In the genomic region with DNA sequence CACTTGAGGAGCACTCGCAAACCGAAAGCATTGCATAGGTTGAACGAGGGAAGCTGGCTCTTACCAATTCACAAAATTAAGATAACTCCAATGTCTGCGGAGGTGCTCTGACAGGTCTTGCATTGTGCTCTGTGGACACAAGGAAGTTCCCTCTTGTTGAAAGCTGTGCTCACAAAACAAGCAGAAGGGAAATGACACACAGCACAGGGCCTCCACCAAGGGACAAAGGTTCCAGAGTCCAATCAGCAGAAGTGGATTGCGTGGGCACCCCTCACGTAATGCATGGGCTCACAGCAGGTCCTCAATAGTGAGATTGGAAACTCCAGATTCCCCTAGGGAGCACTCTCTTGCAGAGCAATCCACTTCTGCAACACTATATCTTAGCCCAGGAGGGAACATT, we compare ENCODE assay signal across 27 cellular contexts.
DNase-seq lines count a peak whose midpoint lies in the region; ATAC-seq and TF ChIP-seq lines count a peak whose summit lies in the region.
"Had no signal": no experiment of that assay in that cellular context is flagged by ENCODE, and none has a peak within 500 bp of the region (broad histone marks: within the 10 kb centered on the region; RNA-seq: fewer than 3 reads in every experiment).

No MANE protein-coding gene starts in this region.

- peaks cover 34 to 44% of the 10 kb centered on the region in 2 donors for H3K4me1 Mint-ChIP-seq in natural killer cell
- peaks cover 15 to 25% of the 10 kb centered on the region in 2 donors for H3K4me1 Mint-ChIP-seq in natural killer cell treated with Interleukin-12 subunit alpha and Interleukin-12 subunit beta and Interleukin-15 and Interleukin-18, amount 100 ng/mL, for 72 hours (ENCODE audit: low read depth in 2 of 2)
- peaks cover 14% of the 10 kb centered on the region for H3K4me1 Mint-ChIP-seq in stimulated activated memory B cell treated with anti-CD40 and anti-IgM and Interleukin-4, amounts not matched to agents 10 μg/mL and 1 μg/mL and 100 μg/mL, for 72 hours

- ATAC-seq in natural killer cell (peak in 2 of 3 donors; percentile 8 to 24), HG02852 (IDR thresholded peaks at IDR 0.05; ENCODE audit: unreplicated experiment) (no peak)
- ATAC-seq in natural killer cell treated with Interleukin-12 subunit alpha and Interleukin-12 subunit beta and Interleukin-15 and Interleukin-18, amount 100 ng/mL, for 72 hours, result no peak
- no peak for ATAC-seq in stimulated activated memory B cell treated with anti-CD40 and anti-IgM and Interleukin-4, amounts not matched to agents 10 μg/mL and 1 μg/mL and 100 μg/mL, for 72 hours
- ATAC-seq: activated T-cell treated with anti-CD3 and anti-CD28 coated beads, Interleukin-2, amount 50 U/mL, for 72 hours; heart right ventricle; left cardiac atrium had no signal

- DNase-seq in natural killer cell, result no peak
- no peak for DNase-seq in natural killer cell treated with Interleukin-12 subunit alpha and Interleukin-12 subunit beta and Interleukin-15 and Interleukin-18, amount 100 ng/mL, for 72 hours (ENCODE audit: low spot score)
- DNase-seq in NOMO-1 treated with DMSO at 0.1 percent for 48 hours (lab: John Stamatoyannopoulos, UW; ENCODE audit: unreplicated experiment), result peak; percentile 46
- peak; percentile 6 to 42 for DNase-seq in lower leg skin (ENCODE audit: low spot score in 2 of 2)
- DNase-seq in NCI-H345 (lab: John Stamatoyannopoulos, UW), result no peak
- DNase-seq: activated CD4-positive, alpha-beta T cell treated with anti-CD3 and anti-CD28 coated beads for 1 hour; activated naive CD4-positive, alpha-beta T cell treated with Interleukin-2 at 50 U/mL for 16 hours; activated T-cell treated with anti-CD3 and anti-CD28 coated beads, Interleukin-2, amount 50 U/mL, for 72 hours; DMS 273 treated with DMSO at 0.1 percent for 48 hours; effector CD8-positive, alpha-beta T cell; heart right ventricle; KBM-7; left cardiac atrium; MG63; NCI-H1694 treated with DMSO at 0.1 percent for 48 hours; NCI-H69; SHP77 treated with DMSO at 0.1 percent for 48 hours; stimulated activated CD4-positive, alpha-beta T cell treated with anti-CD3 and anti-CD28 coated beads, Interleukin-1b, Interleukin-23, amount 100 ng/mL, for 48 hours; uterus had no signal

- H3K4me3 Mint-ChIP-seq in natural killer cell, result no peak overlapping the region
- H3K4me3 Mint-ChIP-seq in natural killer cell treated with Interleukin-12 subunit alpha and Interleukin-12 subunit beta and Interleukin-15 and Interleukin-18, amount 100 ng/mL, for 72 hours, result no peak overlapping the region
- H3K4me3 Mint-ChIP-seq in stimulated activated memory B cell treated with anti-CD40 and anti-IgM and Interleukin-4, amounts not matched to agents 10 μg/mL and 1 μg/mL and 100 μg/mL, for 72 hours, result no peak overlapping the region
- H3K4me3 Mint-ChIP-seq: activated T-cell treated with anti-CD3 and anti-CD28 coated beads, Interleukin-2, amount 50 U/mL, for 72 hours; CD14-positive monocyte; memory B cell had no signal

- TF ChIP-seq CTCF in natural killer cell (IDR thresholded peaks at IDR 0.05), result no peak
- no peak for TF ChIP-seq CTCF in lower leg skin (IDR thresholded peaks at IDR 0.05)

- no peaks in the 10 kb centered on the region for H3K9me3 Mint-ChIP-seq in natural killer cell
- H3K9me3 Mint-ChIP-seq in natural killer cell treated with Interleukin-12 subunit alpha and Interleukin-12 subunit beta and Interleukin-15 and Interleukin-18, amount 100 ng/mL, for 72 hours, result no peaks in the 10 kb centered on the region
- H3K9me3 Mint-ChIP-seq in stimulated activated memory B cell treated with anti-CD40 and anti-IgM and Interleukin-4, amounts not matched to agents 10 μg/mL and 1 μg/mL and 100 μg/mL, for 72 hours, result no peaks in the 10 kb centered on the region
- H3K9me3 Mint-ChIP-seq: activated T-cell treated with anti-CD3 and anti-CD28 coated beads, Interleukin-2, amount 50 U/mL, for 72 hours; brain; memory B cell had no signal

- H3K36me3 Mint-ChIP-seq in natural killer cell, result no peaks in the 10 kb centered on the region
- H3K36me3 Mint-ChIP-seq in natural killer cell treated with Interleukin-12 subunit alpha and Interleukin-12 subunit beta and Interleukin-15 and Interleukin-18, amount 100 ng/mL, for 72 hours, result no peaks in the 10 kb centered on the region
- H3K36me3 Mint-ChIP-seq in stimulated activated memory B cell treated with anti-CD40 and anti-IgM and Interleukin-4, amounts not matched to agents 10 μg/mL and 1 μg/mL and 100 μg/mL, for 72 hours, result no peaks in the 10 kb centered on the region
- H3K36me3 Mint-ChIP-seq: brain, memory B cell had no signal

- H3K27ac Mint-ChIP-seq in natural killer cell, result peak overlapping the region; percentile 29 to 64
- H3K27ac Mint-ChIP-seq in natural killer cell treated with Interleukin-12 subunit alpha and Interleukin-12 subunit beta and Interleukin-15 and Interleukin-18, amount 100 ng/mL, for 72 hours, result peak overlapping the region in 1 of 2 donors; percentile 29
- no peak overlapping the region for H3K27ac Mint-ChIP-seq in stimulated activated memory B cell treated with anti-CD40 and anti-IgM and Interleukin-4, amounts not matched to agents 10 μg/mL and 1 μg/mL and 100 μg/mL, for 72 hours
- H3K27ac Mint-ChIP-seq: activated T-cell treated with anti-CD3 and anti-CD28 coated beads, Interleukin-2, amount 50 U/mL, for 72 hours; brain; memory B cell had no signal

- intact Hi-C loops in natural killer cell (cut with micrococcal nuclease) (no loop called here), lower leg skin (cut with DNase I; ENCODE audit: low total_unique reads) (no loop called here)

- no peaks in the 10 kb centered on the region for H3K27me3 Mint-ChIP-seq in natural killer cell (ENCODE audit: low read depth in 2 of 2)
- H3K27me3 Mint-ChIP-seq in natural killer cell treated with Interleukin-12 subunit alpha and Interleukin-12 subunit beta and Interleukin-15 and Interleukin-18, amount 100 ng/mL, for 72 hours, result no peaks in the 10 kb centered on the region
- peaks cover 4% of the 10 kb centered on the region for H3K27me3 Mint-ChIP-seq in stimulated activated memory B cell treated with anti-CD40 and anti-IgM and Interleukin-4, amounts not matched to agents 10 μg/mL and 1 μg/mL and 100 μg/mL, for 72 hours

- WGBS in lower leg skin, 2 donors, result 89% methylated on average over 6 of the region's 6 CpGs

- no peak overlapping the region for H3K4me3 ChIP-seq in lower leg skin (ENCODE audit: low read depth, poor library complexity, severe bottlenecking)
- H3K4me3 ChIP-seq: adrenal gland, heart right ventricle, MG63, skin epidermis, suprapubic skin, uterus had no signal

- TF ChIP-seq POLR2A in lower leg skin (IDR thresholded peaks at IDR 0.05), result no peak

Comparison
In these comparisons a context has a peak if more than half of its experiments do, and no peak if none do; other contexts are left out.
1. ATAC-seq: peak in natural killer cell (2 of 3); none in natural killer cell treated with Interleukin-12 subunit alpha and Interleukin-12 subunit beta and Interleukin-15 and Interleukin-18, amount 100 ng/mL, for 72 hours (0 of 2), HG02852 (single experiment) and stimulated activated memory B cell treated with anti-CD40 and anti-IgM and Interleukin-4, amounts not matched to agents 10 μg/mL and 1 μg/mL and 100 μg/mL, for 72 hours (single experiment).
2. DNase-seq: peak in NOMO-1 treated with DMSO at 0.1 percent for 48 hours (single experiment) and lower leg skin (2 of 2); none in natural killer cell (single experiment), natural killer cell treated with Interleukin-12 subunit alpha and Interleukin-12 subunit beta and Interleukin-15 and Interleukin-18, amount 100 ng/mL, for 72 hours (single experiment) and NCI-H345 (single experiment).